Comparison of ENCODE assay signal across 1 cellular context in the genomic region with DNA sequence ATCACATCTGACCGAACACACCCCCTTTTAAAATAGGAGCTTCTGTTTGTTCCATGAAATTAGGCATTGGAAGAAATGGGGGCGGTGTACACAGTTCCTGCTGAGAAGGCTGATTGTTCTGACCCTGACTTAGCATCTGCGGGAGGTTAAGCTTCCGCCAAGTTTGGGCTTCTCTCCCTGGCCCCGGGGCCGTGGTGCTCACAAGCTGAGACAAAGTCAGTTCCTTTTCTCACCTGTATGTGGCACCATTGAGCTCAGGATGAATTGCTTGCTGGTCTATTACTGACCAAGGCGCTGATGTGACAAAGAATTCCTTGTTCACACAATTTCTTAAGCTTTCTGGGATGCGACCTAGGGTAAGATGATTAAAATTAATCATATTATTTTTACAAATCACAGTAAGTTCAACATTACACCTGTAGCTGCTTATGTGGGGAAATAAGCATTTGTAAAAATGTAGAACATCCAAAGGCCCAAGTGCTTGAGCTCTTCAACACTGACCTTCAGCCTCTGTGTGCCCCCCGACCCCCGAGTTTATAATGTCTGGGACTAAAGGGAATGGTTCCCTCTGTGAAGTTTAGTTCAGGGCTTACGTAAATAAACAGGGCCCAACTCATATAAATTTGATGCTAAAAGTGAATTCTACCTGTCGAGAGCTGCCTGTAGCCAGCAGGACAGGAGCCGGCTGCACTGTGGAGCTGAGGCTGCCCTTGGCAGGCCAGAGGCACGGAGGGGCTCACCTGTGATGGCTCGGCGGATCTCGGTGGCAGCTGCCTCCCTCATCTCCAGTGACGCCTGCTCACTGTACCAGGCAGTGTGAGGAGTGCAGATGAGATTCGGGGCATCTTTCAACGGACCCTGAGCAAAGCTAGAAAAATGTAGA.
A peak's percentile ranks its signal among the peaks of the same experiment; 100 is the strongest.
TF ChIP-seq lines count a peak whose summit lies in the region.

No MANE protein-coding gene starts in this region.

TF ChIP-seq in HepG2, 621 proteins besides CTCF, POLR2A, EP300 and RAD21:
- TF ChIP-seq, protein P1, sequence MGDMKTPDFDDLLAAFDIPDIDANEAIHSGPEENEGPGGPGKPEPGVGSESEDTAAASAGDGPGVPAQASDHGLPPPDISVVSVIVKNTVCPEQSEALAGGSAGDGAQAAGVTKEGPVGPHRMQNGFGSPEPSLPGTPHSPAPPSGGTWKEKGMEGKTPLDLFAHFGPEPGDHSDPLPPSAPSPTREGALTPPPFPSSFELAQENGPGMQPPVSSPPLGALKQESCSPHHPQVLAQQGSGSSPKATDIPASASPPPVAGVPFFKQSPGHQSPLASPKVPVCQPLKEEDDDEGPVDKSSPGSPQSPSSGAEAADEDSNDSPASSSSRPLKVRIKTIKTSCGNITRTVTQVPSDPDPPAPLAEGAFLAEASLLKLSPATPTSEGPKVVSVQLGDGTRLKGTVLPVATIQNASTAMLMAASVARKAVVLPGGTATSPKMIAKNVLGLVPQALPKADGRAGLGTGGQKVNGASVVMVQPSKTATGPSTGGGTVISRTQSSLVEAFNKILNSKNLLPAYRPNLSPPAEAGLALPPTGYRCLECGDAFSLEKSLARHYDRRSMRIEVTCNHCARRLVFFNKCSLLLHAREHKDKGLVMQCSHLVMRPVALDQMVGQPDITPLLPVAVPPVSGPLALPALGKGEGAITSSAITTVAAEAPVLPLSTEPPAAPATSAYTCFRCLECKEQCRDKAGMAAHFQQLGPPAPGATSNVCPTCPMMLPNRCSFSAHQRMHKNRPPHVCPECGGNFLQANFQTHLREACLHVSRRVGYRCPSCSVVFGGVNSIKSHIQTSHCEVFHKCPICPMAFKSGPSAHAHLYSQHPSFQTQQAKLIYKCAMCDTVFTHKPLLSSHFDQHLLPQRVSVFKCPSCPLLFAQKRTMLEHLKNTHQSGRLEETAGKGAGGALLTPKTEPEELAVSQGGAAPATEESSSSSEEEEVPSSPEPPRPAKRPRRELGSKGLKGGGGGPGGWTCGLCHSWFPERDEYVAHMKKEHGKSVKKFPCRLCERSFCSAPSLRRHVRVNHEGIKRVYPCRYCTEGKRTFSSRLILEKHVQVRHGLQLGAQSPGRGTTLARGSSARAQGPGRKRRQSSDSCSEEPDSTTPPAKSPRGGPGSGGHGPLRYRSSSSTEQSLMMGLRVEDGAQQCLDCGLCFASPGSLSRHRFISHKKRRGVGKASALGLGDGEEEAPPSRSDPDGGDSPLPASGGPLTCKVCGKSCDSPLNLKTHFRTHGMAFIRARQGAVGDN (CRISPR knock-in tag; IDR thresholded peaks at IDR 0.05) = 0 out of 2 replicates have a peak, but pooled peaks have one; percentile 3
- 0 out of 2 replicates have a peak, but pooled peaks have one; percentile 12 for TF ChIP-seq POLR2G (IDR thresholded peaks at IDR 0.05; ENCODE audit: low read depth, low read length)
- TF ChIP-seq, protein P2, sequence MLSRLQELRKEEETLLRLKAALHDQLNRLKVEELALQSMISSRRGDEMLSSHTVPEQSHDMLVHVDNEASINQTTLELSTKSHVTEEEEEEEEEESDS (CRISPR knock-in tag; IDR thresholded peaks at IDR 0.05; ENCODE audit: borderline replicate concordance) = no peak
- peak; percentile 48 for TF ChIP-seq STAG1 (CRISPR knock-in tag; IDR thresholded peaks at IDR 0.05)
- no peak for TF ChIP-seq HOXD1 (CRISPR knock-in tag; IDR thresholded peaks at IDR 0.05)
- TF ChIP-seq, protein P3, sequence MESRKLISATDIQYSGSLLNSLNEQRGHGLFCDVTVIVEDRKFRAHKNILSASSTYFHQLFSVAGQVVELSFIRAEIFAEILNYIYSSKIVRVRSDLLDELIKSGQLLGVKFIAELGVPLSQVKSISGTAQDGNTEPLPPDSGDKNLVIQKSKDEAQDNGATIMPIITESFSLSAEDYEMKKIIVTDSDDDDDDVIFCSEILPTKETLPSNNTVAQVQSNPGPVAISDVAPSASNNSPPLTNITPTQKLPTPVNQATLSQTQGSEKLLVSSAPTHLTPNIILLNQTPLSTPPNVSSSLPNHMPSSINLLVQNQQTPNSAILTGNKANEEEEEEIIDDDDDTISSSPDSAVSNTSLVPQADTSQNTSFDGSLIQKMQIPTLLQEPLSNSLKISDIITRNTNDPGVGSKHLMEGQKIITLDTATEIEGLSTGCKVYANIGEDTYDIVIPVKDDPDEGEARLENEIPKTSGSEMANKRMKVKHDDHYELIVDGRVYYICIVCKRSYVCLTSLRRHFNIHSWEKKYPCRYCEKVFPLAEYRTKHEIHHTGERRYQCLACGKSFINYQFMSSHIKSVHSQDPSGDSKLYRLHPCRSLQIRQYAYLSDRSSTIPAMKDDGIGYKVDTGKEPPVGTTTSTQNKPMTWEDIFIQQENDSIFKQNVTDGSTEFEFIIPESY (CRISPR knock-in tag; IDR thresholded peaks at IDR 0.05) = peak; percentile 31; the same call in 1 of the 2 replicates
